9 cellular contexts compared by ENCODE assay signal in genomic region chr17:68377771-68378201, GRCh38.
DNase-seq lines count a peak whose midpoint lies in the region; ATAC-seq, FAIRE-seq and TF ChIP-seq lines count a peak whose summit lies in the region.
"Had no signal": no experiment of that assay in that cellular context is flagged by ENCODE, and none has a peak within 500 bp of the region (broad histone marks: within the 10 kb centered on the region; RNA-seq: fewer than 3 reads in every experiment).

No MANE protein-coding gene starts in this region.

- H3K4me2 ChIP-seq in A549 (peak overlapping the region; percentile 77), IMR-90 (ENCODE audit: low read depth, low read length) (peak overlapping the region; percentile 52), endothelial cell of umbilical vein (ENCODE audit: insufficient read depth, low read length) (no peak overlapping the region), osteoblast (ENCODE audit: insufficient read depth, low read length) (peak overlapping the region; percentile 74)

- peak overlapping the region; percentile 84 to 86 for H3K27ac ChIP-seq in A549
- H3K27ac ChIP-seq in IMR-90 (ENCODE audit: insufficient read depth, low read length): peak overlapping the region; percentile 93
- peak overlapping the region; percentile 75 for H3K27ac ChIP-seq in endothelial cell of umbilical vein (ENCODE audit: insufficient read depth, low read depth, low read length)
- peak overlapping the region; percentile 100 for H3K27ac ChIP-seq in osteoblast (ENCODE audit: low read depth, low read length)
- no peak overlapping the region for H3K27ac ChIP-seq in A673 (ENCODE audit: low read depth, low read length, poor library complexity, severe bottlenecking)
- no peak overlapping the region for H3K27ac ChIP-seq in CD8-positive, alpha-beta memory T cell (ENCODE audit: low read depth, low read length)

- TF ChIP-seq EP300 in A549 (IDR thresholded peaks at IDR 0.05): no peak; a peak in 1 of 5 replicates

- CTCF ChIA-PET in A549 (lab: Yijun Ruan, JAX) (interaction anchor here (1.1 to 4.6 kb wide), 3 partner anchors 10 to 116 kb away, joined by 3 to 19 read pairs (median 3); no protein-coding TSS in a partner anchor), IMR-90 (lab: Yijun Ruan, JAX) (no interaction called here), endothelial cell of umbilical vein (lab: Charles Lee) (interaction anchor here (1.0 to 5.2 kb wide), 2 partner anchors 22 to 24 kb away, joined by 3 to 24 read pairs; no protein-coding TSS in a partner anchor), A673 (lab: Charles Lee) (no interaction called here)
- CTCF ChIA-PET in CD8-positive, alpha-beta memory T cell (lab: Charles Lee): no interaction called here

- BruUV-seq in IMR-90 (replicated peaks; lab: Mats Ljungman, UMichigan) (TSS peak; percentile 57), endothelial cell of umbilical vein (replicated peaks; lab: Mats Ljungman, UMichigan) (no TSS peak), A673 (replicated peaks; lab: Mats Ljungman, UMichigan) (no TSS peak)

- H3K14ac ChIP-seq in IMR-90 (replicated peaks; ENCODE audit: low read depth, low read length): peak overlapping the region; percentile 79

- H2BK20ac ChIP-seq in IMR-90 (ENCODE audit: low read depth, low read length): peak overlapping the region; percentile 86

- H3K27me3 Mint-ChIP-seq in CD8-positive, alpha-beta memory T cell: no peaks in the 10 kb centered on the region

- no peak for TF ChIP-seq RAD21 in A549 (conservative IDR thresholded peaks at IDR 0.05 in 1 of 2, IDR thresholded peaks at IDR 0.05 in 1 of 2)
- no peak for TF ChIP-seq RAD21 in IMR-90 (IDR thresholded peaks at IDR 0.05; ENCODE audit: low read length)

- H3K23ac ChIP-seq in IMR-90 (ENCODE audit: low read depth, low read length): peak overlapping the region; percentile 79; the same call in 1 of the 2 replicates

- H2BK15ac ChIP-seq in IMR-90 (ENCODE audit: low read depth, low read length): peak overlapping the region; percentile 90; the same call in 1 of the 3 replicates

- H2BK120ac ChIP-seq in IMR-90 (ENCODE audit: low read depth, low read length): peak overlapping the region; percentile 89

- dilution Hi-C loops in IMR-90 (cut with HindIII; ENCODE audit: low sequenced_read_pairs, unreplicated experiment): no loop called here
- dilution Hi-C loops in endothelial cell of umbilical vein (cut with MboI; ENCODE audit: extremely low pct_ligation_motif_present, low sequenced_read_pairs): no loop called here

- H3K4me3 ChIP-seq in A549: peak overlapping the region; percentile 10; the same call in 2 of the 3 replicates
- no peak overlapping the region for H3K4me3 ChIP-seq in IMR-90 (ENCODE audit: insufficient read depth, low read depth, low read length)
- H3K4me3 ChIP-seq in endothelial cell of umbilical vein (replicated peaks in 1 of 3; ENCODE audit: insufficient read depth in 1 of 3, low read depth in 1 of 3, low read length in 3 of 3): no peak overlapping the region
- H3K4me3 ChIP-seq in osteoblast (ENCODE audit: insufficient read depth, low read length): no peak overlapping the region
- H3K4me3 ChIP-seq in A673 (ENCODE audit: low read depth, low read length, poor library complexity, severe bottlenecking): no peak overlapping the region
- no peak overlapping the region for H3K4me3 ChIP-seq in CD8-positive, alpha-beta memory T cell (ENCODE audit: low read length)

- H3K79me2 ChIP-seq in endothelial cell of umbilical vein (ENCODE audit: control insufficient read depth, insufficient read depth, low read length) (no peaks in the 10 kb centered on the region), osteoblast (ENCODE audit: insufficient read depth, low read length) (no peaks in the 10 kb centered on the region)

- in situ Hi-C loops in IMR-90 (cut with MboI; ENCODE audit: low sequenced_read_pairs): no loop called here

- no peaks in the 10 kb centered on the region for H3K36me3 ChIP-seq in IMR-90 (ENCODE audit: control insufficient read depth, insufficient read depth, low read length)
- H3K36me3 ChIP-seq in endothelial cell of umbilical vein (ENCODE audit: control insufficient read depth in 2 of 2, extremely low read depth in 1 of 2, insufficient read depth in 2 of 2, low read length in 2 of 2): no peaks in the 10 kb centered on the region
- no peaks in the 10 kb centered on the region for H3K36me3 ChIP-seq in osteoblast (ENCODE audit: insufficient read depth, low read length)
- no peaks in the 10 kb centered on the region for H3K36me3 ChIP-seq in A673 (ENCODE audit: insufficient read depth, low read length, poor library complexity, severe bottlenecking)
- no peaks in the 10 kb centered on the region for H3K36me3 ChIP-seq in CD8-positive, alpha-beta memory T cell (ENCODE audit: insufficient read depth, low read length)

- peak overlapping the region; percentile 91 for H2BK5ac ChIP-seq in IMR-90 (ENCODE audit: low read depth, low read length, poor library complexity, severe bottlenecking)

- H3K4me1 ChIP-seq in A549 (peaks cover 53% of the 10 kb centered on the region), IMR-90 (ENCODE audit: control insufficient read depth, insufficient read depth, low read length) (peaks cover 23% of the 10 kb centered on the region), endothelial cell of umbilical vein (ENCODE audit: control insufficient read depth, extremely low read depth, insufficient read depth, low read length) (peaks cover 29% of the 10 kb centered on the region), osteoblast (ENCODE audit: insufficient read depth, low read length) (peaks cover 50% of the 10 kb centered on the region), A673 (ENCODE audit: insufficient read depth, low read length, poor library complexity, severe bottlenecking) (no peaks in the 10 kb centered on the region)
- peaks cover 4% of the 10 kb centered on the region for H3K4me1 ChIP-seq in CD8-positive, alpha-beta memory T cell (ENCODE audit: insufficient read depth, low read length)

- no peak for TF ChIP-seq POLR2A in A549 (IDR thresholded peaks at IDR 0.05; ENCODE audit: low read length)
- no peak for TF ChIP-seq POLR2A in IMR-90 (IDR thresholded peaks at IDR 0.05; ENCODE audit: low read depth, low read length)
- peak; percentile 53 for TF ChIP-seq POLR2A in endothelial cell of umbilical vein (IDR thresholded peaks at IDR 0.05; ENCODE audit: low read depth, low read length)

- H4K20me1 ChIP-seq in IMR-90 (ENCODE audit: insufficient read depth, low read length): no peaks in the 10 kb centered on the region
- H4K20me1 ChIP-seq in endothelial cell of umbilical vein (replicated peaks; ENCODE audit: control insufficient read depth, extremely low read depth, insufficient read depth, low read length): no peaks in the 10 kb centered on the region
- no peaks in the 10 kb centered on the region for H4K20me1 ChIP-seq in osteoblast (ENCODE audit: insufficient read depth, low read length)

- peaks cover 3 to 11% (median 4%) of the 10 kb centered on the region in 3 donors for H3K36me3 Mint-ChIP-seq in CD8-positive, alpha-beta memory T cell

- no peak for TF ChIP-seq CTCF in A549 (IDR thresholded peaks at IDR 0.05)
- TF ChIP-seq CTCF in IMR-90 (conservative IDR thresholded peaks at IDR 0.05; ENCODE audit: low read depth, low read length): no peak
- TF ChIP-seq CTCF in endothelial cell of umbilical vein (IDR thresholded peaks at IDR 0.05; ENCODE audit: extremely low read depth in 1 of 2, insufficient read depth in 1 of 2, low read depth in 1 of 2, low read length in 2 of 2): no peak
- no peak for TF ChIP-seq CTCF in osteoblast (IDR thresholded peaks at IDR 0.05; ENCODE audit: extremely low read depth, low read depth, low read length)
- TF ChIP-seq CTCF in A673 (conservative IDR thresholded peaks at IDR 0.05; ENCODE audit: low read depth, low read length): no peak

- H3K27ac Mint-ChIP-seq in CD8-positive, alpha-beta memory T cell: peak overlapping the region in 1 of 8 donors; percentile 54
- H3K27ac Mint-ChIP-seq: CD8-positive, alpha-beta T cell had no signal

- intact Hi-C loops in IMR-90 (cut with micrococcal nuclease) (no loop called here), endothelial cell of umbilical vein (cut with micrococcal nuclease) (loop anchor here (1.0 to 2.0 kb wide), 4 partner anchors 23 to 85 kb away; no protein-coding TSS in a partner anchor), A673 (cut with micrococcal nuclease; ENCODE audit: unreplicated experiment) (no loop called here)

- peak overlapping the region; percentile 81 to 90 for H4K8ac ChIP-seq in IMR-90 (ENCODE audit: low read depth in 2 of 2, low read length in 2 of 2)

- no peak for DNase-seq in A549 (ENCODE audit: low read depth in 1 of 2, low spot score in 1 of 2)
- no peak for DNase-seq in IMR-90
- no peak for DNase-seq in endothelial cell of umbilical vein (ENCODE audit: low read depth, low spot score)
- DNase-seq in osteoblast (ENCODE audit: insufficient read length, low spot score, missing footprints): no peak
- DNase-seq in A673 (ENCODE audit: low spot score): no peak
- no peak for DNase-seq in NAMALWA (ENCODE audit: low spot score)
- no peak for DNase-seq in SKM-1 treated with dmso at 0.1 percent for 144 hours (lab: John Stamatoyannopoulos, UW; ENCODE audit: unreplicated experiment)
- DNase-seq in CD8-positive, alpha-beta memory T cell: no peak
- DNase-seq: CD8-positive, alpha-beta T cell had no signal

- peak overlapping the region; percentile 58 for H3K9ac ChIP-seq in IMR-90 (ENCODE audit: low read depth, low read length)
- H3K9ac ChIP-seq in endothelial cell of umbilical vein (replicated peaks; ENCODE audit: extremely low read depth, insufficient read depth, low read length): peak overlapping the region; percentile 56

- H4K91ac ChIP-seq in IMR-90 (ENCODE audit: insufficient read depth, low read depth, low read length): peak overlapping the region; percentile 94

- H3K4me1 Mint-ChIP-seq in CD8-positive, alpha-beta memory T cell: peaks cover 0 to 14% (median 7%) of the 10 kb centered on the region in 3 donors

- peak overlapping the region; percentile 71 for H3K56ac ChIP-seq in IMR-90 (ENCODE audit: extremely low read depth, insufficient read depth, low read length)

- H3K18ac ChIP-seq in IMR-90 (ENCODE audit: low read depth, low read length): peak overlapping the region; percentile 69

- ATAC-seq in A549 (no peak; a peak in 1 of 6 replicates), IMR-90 (ENCODE audit: low read depth) (peak; percentile 3)
- ATAC-seq: CD8-positive, alpha-beta T cell had no signal

- no peak overlapping the region for H3K4me3 Mint-ChIP-seq in CD8-positive, alpha-beta memory T cell
- H3K4me3 Mint-ChIP-seq: CD8-positive, alpha-beta T cell had no signal

- H3K9me3 ChIP-seq in A549: no peaks in the 10 kb centered on the region
- H3K9me3 ChIP-seq in IMR-90 (ENCODE audit: control insufficient read depth, insufficient read depth, low read length): no peaks in the 10 kb centered on the region
- no peaks in the 10 kb centered on the region for H3K9me3 ChIP-seq in endothelial cell of umbilical vein (replicated peaks; ENCODE audit: control insufficient read depth, insufficient read depth, low read length)
- no peaks in the 10 kb centered on the region for H3K9me3 ChIP-seq in osteoblast (ENCODE audit: low read depth, low read length)
- no peaks in the 10 kb centered on the region for H3K9me3 ChIP-seq in A673 (ENCODE audit: low read depth, low read length, poor library complexity, severe bottlenecking)
- no peaks in the 10 kb centered on the region for H3K9me3 ChIP-seq in CD8-positive, alpha-beta memory T cell (ENCODE audit: low read length)

- H3K9me1 ChIP-seq in IMR-90 (ENCODE audit: insufficient read depth, low read length) (peaks cover 24% of the 10 kb centered on the region), endothelial cell of umbilical vein (replicated peaks; ENCODE audit: control insufficient read depth, extremely low read depth, insufficient read depth, low read length) (no peaks in the 10 kb centered on the region)

- peak overlapping the region; percentile 94 for H3K4ac ChIP-seq in IMR-90 (ENCODE audit: low read depth, low read length)

- no peaks in the 10 kb centered on the region for H3K9me3 Mint-ChIP-seq in CD8-positive, alpha-beta memory T cell
- H3K9me3 Mint-ChIP-seq: CD8-positive, alpha-beta T cell had no signal

- H2AK5ac ChIP-seq in IMR-90 (ENCODE audit: low read depth, low read length): peak overlapping the region; percentile 88

- peak overlapping the region; percentile 84 for H2AFZ ChIP-seq in IMR-90 (replicated peaks; ENCODE audit: low read length, poor library complexity)
- H2AFZ ChIP-seq in endothelial cell of umbilical vein (ENCODE audit: low read depth, low read length): peak overlapping the region; percentile 64
- peak overlapping the region; percentile 37 for H2AFZ ChIP-seq in osteoblast (ENCODE audit: low read length)

- H3K27me3 ChIP-seq in IMR-90 (ENCODE audit: control insufficient read depth, insufficient read depth, low read length) (no peaks in the 10 kb centered on the region), endothelial cell of umbilical vein (ENCODE audit: control insufficient read depth in 2 of 2, insufficient read depth in 2 of 2, low read length in 2 of 2) (no peaks in the 10 kb centered on the region), osteoblast (ENCODE audit: insufficient read depth, low read length) (no peaks in the 10 kb centered on the region), A673 (replicated peaks; ENCODE audit: insufficient read depth, low read depth, low read length, poor library complexity) (no peaks in the 10 kb centered on the region)
- no peaks in the 10 kb centered on the region for H3K27me3 ChIP-seq in CD8-positive, alpha-beta memory T cell (ENCODE audit: insufficient read depth, low read length, poor library complexity, severe bottlenecking)

- peak overlapping the region; percentile 80 for H4K5ac ChIP-seq in IMR-90 (ENCODE audit: low read depth, low read length)

- H2AK9ac ChIP-seq in IMR-90 (replicated peaks; ENCODE audit: low read depth, low read length, poor library complexity): peak overlapping the region; percentile 65

- no peaks in the 10 kb centered on the region for H3K79me1 ChIP-seq in IMR-90 (ENCODE audit: low read depth in 1 of 2, low read length in 2 of 2)

- FAIRE-seq in A549 (lab: Jason Lieb, UNC): no peak
- FAIRE-seq in endothelial cell of umbilical vein (lab: Jason Lieb, UNC): no peak

- POLR2A ChIA-PET in A549 (lab: Yijun Ruan, JAX): interaction anchor here (1.0 kb wide), 3 partner anchors 24 to 86 kb away, joined by 3 to 6 read pairs (median 4); no protein-coding TSS in a partner anchor
- POLR2A ChIA-PET in IMR-90 (lab: Charles Lee; ENCODE audit: unreplicated experiment): no interaction called here
- POLR2A ChIA-PET in endothelial cell of umbilical vein (lab: Charles Lee): no interaction called here
- POLR2A ChIA-PET in A673 (lab: Charles Lee; ENCODE audit: low non-redundant PET): no interaction called here
- POLR2A ChIA-PET in CD8-positive, alpha-beta memory T cell (lab: Charles Lee): no interaction called here

- WGBS in A549 (ENCODE audit: missing lambda C conversion rate): 46% methylated on average over 5 of the region's 5 CpGs
- WGBS in IMR-90 (ENCODE audit: extremely low coverage in 2 of 2, insufficient read length in 1 of 2), 2 experiments: no CpG with 5 or more reads among the region's 5 CpGs

Comparison
In these comparisons a context has a peak if more than half of its experiments do, and no peak if none do; other contexts are left out.
1. H3K27ac ChIP-seq: peak in A549 (2 of 2), IMR-90 (single experiment), endothelial cell of umbilical vein (single experiment) and osteoblast (single experiment); none in A673 (single experiment) and CD8-positive, alpha-beta memory T cell (single experiment).
2. CTCF ChIA-PET loops: an anchor here in A549 (1.1 to 4.6 kb wide) and endothelial cell of umbilical vein (1.0 to 5.2 kb wide); none called in IMR-90, A673 and CD8-positive, alpha-beta memory T cell.
3. Peak in every context shown above with its lines, with median percentiles within 50 percentile points of each other: H2AFZ ChIP-seq.